In the genomic region with DNA sequence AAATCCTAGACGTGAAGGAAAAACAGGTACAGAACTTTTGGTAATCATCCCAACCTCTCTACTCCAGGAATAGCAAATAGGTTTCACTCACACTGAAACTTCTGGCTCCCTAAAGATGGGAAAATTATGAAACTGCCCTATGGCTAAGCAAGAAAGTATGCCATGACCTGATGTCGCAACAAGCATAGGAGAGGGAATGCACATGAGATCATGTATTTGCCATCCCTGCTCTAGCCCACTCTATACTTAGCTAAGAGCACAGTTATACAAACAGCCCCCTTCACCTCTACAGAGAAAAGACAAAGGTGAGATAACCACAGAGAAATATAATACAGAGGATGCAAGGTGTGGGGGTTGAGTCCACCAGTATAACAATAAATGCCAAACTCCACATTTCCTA, we compare ENCODE assay signal across 8 cellular contexts.
A peak's percentile ranks its signal among the peaks of the same experiment; 100 is the strongest.
DNase-seq lines count a peak whose midpoint lies in the region; ATAC-seq and TF ChIP-seq lines count a peak whose summit lies in the region.

No MANE protein-coding gene starts in this region.

- ATAC-seq in HG02678 (IDR thresholded peaks at IDR 0.05; ENCODE audit: unreplicated experiment) = no peak

- H3K4me3 ChIP-seq in A673 (ENCODE audit: low read depth, low read length, poor library complexity, severe bottlenecking) = no peak overlapping the region
- no peak overlapping the region for H3K4me3 ChIP-seq in HFF-Myc (replicated peaks; ENCODE audit: low read depth, low read length)

- no peaks in the 10 kb centered on the region for H3K27me3 ChIP-seq in A673 (replicated peaks; ENCODE audit: insufficient read depth, low read depth, low read length, poor library complexity)

- intact Hi-C loops in A673 (cut with micrococcal nuclease; ENCODE audit: unreplicated experiment) = no loop called here

- no peak overlapping the region for H3K27ac ChIP-seq in A673 (ENCODE audit: low read depth, low read length, poor library complexity, severe bottlenecking)

- POLR2A ChIA-PET in A673 (lab: Charles Lee; ENCODE audit: low non-redundant PET) = no interaction called here

- CTCF ChIA-PET in A673 (lab: Charles Lee) = no interaction called here

- peaks cover 4% of the 10 kb centered on the region for H3K4me1 ChIP-seq in A673 (ENCODE audit: insufficient read depth, low read length, poor library complexity, severe bottlenecking)

- no peak for TF ChIP-seq CTCF in A673 (conservative IDR thresholded peaks at IDR 0.05; ENCODE audit: low read depth, low read length)
- no peak for TF ChIP-seq CTCF in HFF-Myc (IDR thresholded peaks at IDR 0.05; ENCODE audit: low read depth, low read length, missing control alignments)

- BruUV-seq in A673 (replicated peaks; lab: Mats Ljungman, UMichigan) = no TSS peak

- no peaks in the 10 kb centered on the region for H3K9me3 ChIP-seq in A673 (ENCODE audit: low read depth, low read length, poor library complexity, severe bottlenecking)

- H3K36me3 ChIP-seq in A673 (ENCODE audit: insufficient read depth, low read length, poor library complexity, severe bottlenecking) = no peaks in the 10 kb centered on the region

- DNase-seq in A673 (ENCODE audit: low spot score) (peak; percentile 10), HFF-Myc (ENCODE audit: extremely low read depth, low read depth) (peak; percentile 31), SW480 (ENCODE audit: low spot score) (peak; percentile 32), hepatic stellate cell (ENCODE audit: low spot score) (peak; percentile 8), inferior parietal cortex (ENCODE audit: extremely low spot score) (no peak), cerebellar nuclear complex (lab: John Stamatoyannopoulos, UW) (no peak)
- DNase-seq in stimulated activated CD4-positive, alpha-beta T cell treated with anti-CD3 and anti-CD28 coated beads, Interleukin-2, amount 100 ng/mL, for 48 hours = no peak

Comparison
In these comparisons a context has a peak if more than half of its experiments do, and no peak if none do; other contexts are left out.
1. DNase-seq: peak in A673 (single experiment), HFF-Myc (single experiment), SW480 (single experiment) and hepatic stellate cell (single experiment); none in stimulated activated CD4-positive, alpha-beta T cell treated with anti-CD3 and anti-CD28 coated beads, Interleukin-2, amount 100 ng/mL, for 48 hours (0 of 2), inferior parietal cortex (single experiment) and cerebellar nuclear complex (0 of 2).